20 cellular contexts compared by ENCODE assay signal in the genomic region with DNA sequence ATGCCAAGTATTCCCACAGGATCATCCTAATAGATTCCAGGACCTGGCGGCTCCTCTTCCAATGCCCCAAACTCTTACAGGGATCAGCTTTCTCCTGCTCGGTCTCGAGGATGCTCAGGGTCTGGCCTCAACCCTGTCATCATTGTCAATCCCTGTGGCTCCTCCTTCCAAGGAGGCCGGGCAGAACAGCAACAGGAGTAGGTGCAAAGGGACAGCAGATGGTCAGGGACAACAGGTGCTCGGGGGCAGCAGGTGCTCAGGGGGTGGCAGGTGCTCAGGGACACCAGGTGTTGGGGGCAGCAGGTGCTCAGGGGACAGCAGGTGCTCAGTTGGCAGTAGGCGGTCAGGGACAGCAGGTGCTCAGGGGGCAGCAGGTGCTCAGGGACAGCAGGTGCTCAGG.
"Had no signal": no experiment of that assay in that cellular context is flagged by ENCODE, and none has a peak within 500 bp of the region (broad histone marks: within the 10 kb centered on the region; RNA-seq: fewer than 3 reads in every experiment).

No MANE protein-coding gene starts in this region.

- H3K27me3 ChIP-seq: hepatocyte, right lobe of liver, transverse colon had no signal

- H3K27ac ChIP-seq: hepatocyte, lower lobe of right lung, parathyroid adenoma, right lobe of liver, transverse colon had no signal

- H3K4me3 ChIP-seq: hepatocyte, lower lobe of right lung, right lobe of liver, transverse colon had no signal

- DNase-seq: activated CD8-positive, alpha-beta memory T cell treated with anti-CD3 and anti-CD28 coated beads for 24 hours; activated CD8-positive, alpha-beta memory T cell treated with anti-CD3 and anti-CD28 coated beads, Interleukin-2, amount 50 U/mL, for 48 hours; activated effector memory CD4-positive, alpha-beta T cell treated with anti-CD3 and anti-CD28 coated beads, Interleukin-2, amount 50 U/mL, for 16 hours; activated T-cell treated with anti-CD3 and anti-CD28 coated beads, Interleukin-2, amount 50 U/mL, for 72 hours; cerebellar nuclear complex; effector CD8-positive, alpha-beta T cell; left colon; lower lobe of right lung; natural killer cell; small intestine; stimulated activated CD4-positive, alpha-beta T cell treated with anti-CD3 and anti-CD28 coated beads, Interleukin-15, amount 100 ng/mL, for 24 hours; stimulated activated CD4-positive, alpha-beta T cell treated with anti-CD3 and anti-CD28 coated beads, Interleukin-2, amount 100 ng/mL, for 48 hours; transverse colon had no signal

- H3K27ac Mint-ChIP-seq: activated naive CD4-positive, alpha-beta T cell treated with anti-CD3 and anti-CD28 coated beads, Interleukin-2, amount 50 U/mL, for 24 hours; activated T-cell treated with anti-CD3 and anti-CD28 coated beads, Interleukin-2, amount 50 U/mL, for 72 hours; natural killer cell; stimulated activated naive CD8-positive, alpha-beta T cell treated with anti-CD3 and anti-CD28 coated beads, Interleukin-15, Interleukin-2, amounts not matched to agents 100 ng/mL and 50 ng/mL, for 24 hours; T-helper 1 cell treated with Interleukin-12 subunit alpha and Interleukin-12 subunit beta and Interleukin-4 antibody, amounts not matched to agents 30 μg/mL and 1 μg/mL, for 36 hours had no signal

- H3K9me3 ChIP-seq: lower lobe of right lung, right lobe of liver, transverse colon had no signal

- H3K4me1 Mint-ChIP-seq: activated naive CD4-positive, alpha-beta T cell treated with anti-CD3 and anti-CD28 coated beads, Interleukin-2, amount 50 U/mL, for 24 hours; natural killer cell had no signal

- H3K4me1 ChIP-seq: lower lobe of right lung, parathyroid adenoma, right lobe of liver had no signal

- H3K9ac ChIP-seq: parathyroid adenoma had no signal

- H3K9me3 Mint-ChIP-seq: activated naive CD4-positive, alpha-beta T cell treated with anti-CD3 and anti-CD28 coated beads, Interleukin-2, amount 50 U/mL, for 24 hours; activated T-cell treated with anti-CD3 and anti-CD28 coated beads, Interleukin-2, amount 50 U/mL, for 72 hours; natural killer cell; stimulated activated naive CD8-positive, alpha-beta T cell treated with anti-CD3 and anti-CD28 coated beads, Interleukin-15, Interleukin-2, amounts not matched to agents 100 ng/mL and 50 ng/mL, for 24 hours; T-helper 1 cell treated with Interleukin-12 subunit alpha and Interleukin-12 subunit beta and Interleukin-4 antibody, amounts not matched to agents 30 μg/mL and 1 μg/mL, for 36 hours had no signal

- H3K36me3 Mint-ChIP-seq: activated naive CD4-positive, alpha-beta T cell treated with anti-CD3 and anti-CD28 coated beads, Interleukin-2, amount 50 U/mL, for 24 hours; natural killer cell had no signal

- ATAC-seq: activated CD4-positive, CD25-positive, alpha-beta regulatory T cell treated with anti-CD3 and anti-CD28 coated beads, Interleukin-2, amount 50 U/mL, for 24 hours; activated T-cell treated with anti-CD3 and anti-CD28 coated beads, Interleukin-2, amount 50 U/mL, for 72 hours; lower lobe of right lung; natural killer cell; right lobe of liver had no signal

- H3K4me3 Mint-ChIP-seq: activated naive CD4-positive, alpha-beta T cell treated with anti-CD3 and anti-CD28 coated beads, Interleukin-2, amount 50 U/mL, for 24 hours; activated T-cell treated with anti-CD3 and anti-CD28 coated beads, Interleukin-2, amount 50 U/mL, for 72 hours; natural killer cell; stimulated activated naive CD8-positive, alpha-beta T cell treated with anti-CD3 and anti-CD28 coated beads, Interleukin-15, Interleukin-2, amounts not matched to agents 100 ng/mL and 50 ng/mL, for 24 hours; T-helper 1 cell treated with Interleukin-12 subunit alpha and Interleukin-12 subunit beta and Interleukin-4 antibody, amounts not matched to agents 30 μg/mL and 1 μg/mL, for 36 hours had no signal

- H3K36me3 ChIP-seq: lower lobe of right lung, right lobe of liver, transverse colon had no signal
